Comparison of ENCODE assay signal across 1 cellular context in the genomic region with DNA sequence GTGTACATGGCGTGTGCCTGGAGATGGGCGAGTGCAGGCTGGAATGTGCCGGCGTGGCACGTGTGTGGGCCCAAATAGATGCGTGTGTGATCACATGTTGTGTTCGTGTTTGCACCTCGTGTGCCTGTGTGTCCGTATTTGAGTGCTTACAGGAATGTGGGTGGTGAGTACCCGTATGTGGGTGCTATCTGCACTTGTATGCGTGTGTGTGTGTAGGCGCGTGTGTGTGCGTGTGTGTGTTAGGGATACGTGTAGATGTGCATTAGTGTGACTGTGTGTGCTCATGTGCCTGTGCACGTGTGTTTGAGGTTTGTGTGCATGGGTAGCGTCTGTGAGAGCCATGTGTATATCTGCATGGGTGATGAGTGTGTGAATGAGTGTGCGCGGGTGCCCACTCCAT.
TF ChIP-seq lines count a peak whose summit lies in the region.

No MANE protein-coding gene starts in this region.

TF ChIP-seq in GM23338, 12 proteins besides CTCF, POLR2A, EP300 and RAD21 (continued from another document):
- TF ChIP-seq, protein P1, sequence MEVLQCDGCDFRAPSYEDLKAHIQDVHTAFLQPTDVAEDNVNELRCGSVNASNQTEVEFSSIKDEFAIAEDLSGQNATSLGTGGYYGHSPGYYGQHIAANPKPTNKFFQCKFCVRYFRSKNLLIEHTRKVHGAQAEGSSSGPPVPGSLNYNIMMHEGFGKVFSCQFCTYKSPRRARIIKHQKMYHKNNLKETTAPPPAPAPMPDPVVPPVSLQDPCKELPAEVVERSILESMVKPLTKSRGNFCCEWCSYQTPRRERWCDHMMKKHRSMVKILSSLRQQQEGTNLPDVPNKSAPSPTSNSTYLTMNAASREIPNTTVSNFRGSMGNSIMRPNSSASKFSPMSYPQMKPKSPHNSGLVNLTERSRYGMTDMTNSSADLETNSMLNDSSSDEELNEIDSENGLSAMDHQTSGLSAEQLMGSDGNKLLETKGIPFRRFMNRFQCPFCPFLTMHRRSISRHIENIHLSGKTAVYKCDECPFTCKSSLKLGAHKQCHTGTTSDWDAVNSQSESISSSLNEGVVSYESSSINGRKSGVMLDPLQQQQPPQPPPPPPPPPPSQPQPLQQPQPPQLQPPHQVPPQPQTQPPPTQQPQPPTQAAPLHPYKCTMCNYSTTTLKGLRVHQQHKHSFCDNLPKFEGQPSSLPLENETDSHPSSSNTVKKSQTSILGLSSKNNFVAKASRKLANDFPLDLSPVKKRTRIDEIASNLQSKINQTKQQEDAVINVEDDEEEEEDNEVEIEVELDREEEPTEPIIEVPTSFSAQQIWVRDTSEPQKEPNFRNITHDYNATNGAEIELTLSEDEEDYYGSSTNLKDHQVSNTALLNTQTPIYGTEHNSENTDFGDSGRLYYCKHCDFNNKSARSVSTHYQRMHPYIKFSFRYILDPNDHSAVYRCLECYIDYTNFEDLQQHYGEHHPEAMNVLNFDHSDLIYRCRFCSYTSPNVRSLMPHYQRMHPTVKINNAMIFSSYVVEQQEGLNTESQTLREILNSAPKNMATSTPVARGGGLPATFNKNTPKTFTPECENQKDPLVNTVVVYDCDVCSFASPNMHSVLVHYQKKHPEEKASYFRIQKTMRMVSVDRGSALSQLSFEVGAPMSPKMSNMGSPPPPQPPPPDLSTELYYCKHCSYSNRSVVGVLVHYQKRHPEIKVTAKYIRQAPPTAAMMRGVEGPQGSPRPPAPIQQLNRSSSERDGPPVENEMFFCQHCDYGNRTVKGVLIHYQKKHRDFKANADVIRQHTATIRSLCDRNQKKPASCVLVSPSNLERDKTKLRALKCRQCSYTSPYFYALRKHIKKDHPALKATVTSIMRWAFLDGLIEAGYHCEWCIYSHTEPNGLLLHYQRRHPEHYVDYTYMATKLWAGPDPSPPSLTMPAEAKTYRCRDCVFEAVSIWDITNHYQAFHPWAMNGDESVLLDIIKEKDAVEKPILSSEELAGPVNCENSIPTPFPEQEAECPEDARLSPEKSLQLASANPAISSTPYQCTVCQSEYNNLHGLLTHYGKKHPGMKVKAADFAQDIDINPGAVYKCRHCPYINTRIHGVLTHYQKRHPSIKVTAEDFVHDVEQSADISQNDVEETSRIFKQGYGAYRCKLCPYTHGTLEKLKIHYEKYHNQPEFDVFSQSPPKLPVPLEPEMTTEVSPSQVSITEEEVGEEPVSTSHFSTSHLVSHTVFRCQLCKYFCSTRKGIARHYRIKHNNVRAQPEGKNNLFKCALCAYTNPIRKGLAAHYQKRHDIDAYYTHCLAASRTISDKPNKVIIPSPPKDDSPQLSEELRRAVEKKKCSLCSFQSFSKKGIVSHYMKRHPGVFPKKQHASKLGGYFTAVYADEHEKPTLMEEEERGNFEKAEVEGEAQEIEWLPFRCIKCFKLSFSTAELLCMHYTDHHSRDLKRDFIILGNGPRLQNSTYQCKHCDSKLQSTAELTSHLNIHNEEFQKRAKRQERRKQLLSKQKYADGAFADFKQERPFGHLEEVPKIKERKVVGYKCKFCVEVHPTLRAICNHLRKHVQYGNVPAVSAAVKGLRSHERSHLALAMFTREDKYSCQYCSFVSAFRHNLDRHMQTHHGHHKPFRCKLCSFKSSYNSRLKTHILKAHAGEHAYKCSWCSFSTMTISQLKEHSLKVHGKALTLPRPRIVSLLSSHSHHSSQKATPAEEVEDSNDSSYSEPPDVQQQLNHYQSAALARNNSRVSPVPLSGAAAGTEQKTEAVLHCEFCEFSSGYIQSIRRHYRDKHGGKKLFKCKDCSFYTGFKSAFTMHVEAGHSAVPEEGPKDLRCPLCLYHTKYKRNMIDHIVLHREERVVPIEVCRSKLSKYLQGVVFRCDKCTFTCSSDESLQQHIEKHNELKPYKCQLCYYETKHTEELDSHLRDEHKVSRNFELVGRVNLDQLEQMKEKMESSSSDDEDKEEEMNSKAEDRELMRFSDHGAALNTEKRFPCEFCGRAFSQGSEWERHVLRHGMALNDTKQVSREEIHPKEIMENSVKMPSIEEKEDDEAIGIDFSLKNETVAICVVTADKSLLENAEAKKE (CRISPR knock-in tag; IDR thresholded peaks at IDR 0.05), result no peak
- TF ChIP-seq JUNB (IDR thresholded peaks at IDR 0.05; ENCODE audit: unreplicated experiment) (no peak), ZNF331 (CRISPR knock-in tag; IDR thresholded peaks at IDR 0.05; ENCODE audit: low read depth) (no peak), REST (IDR thresholded peaks at IDR 0.05; ENCODE audit: unreplicated experiment) (no peak), EZH2phosphoT487 (IDR thresholded peaks at IDR 0.05; ENCODE audit: unreplicated experiment) (no peak), NANOG (IDR thresholded peaks at IDR 0.05; ENCODE audit: borderline replicate concordance) (no peak), POLR2AphosphoS5 (IDR thresholded peaks at IDR 0.05; ENCODE audit: low read depth) (no peak), STAT1 (IDR thresholded peaks at IDR 0.05; ENCODE audit: unreplicated experiment) (no peak), ZNF114 (CRISPR knock-in tag; IDR thresholded peaks at IDR 0.05) (no peak), CREB1 (CRISPR knock-in tag; IDR thresholded peaks at IDR 0.05; ENCODE audit: low read depth) (no peak)
